Comparison of ENCODE assay signal across 1 cellular context in the genomic region with DNA sequence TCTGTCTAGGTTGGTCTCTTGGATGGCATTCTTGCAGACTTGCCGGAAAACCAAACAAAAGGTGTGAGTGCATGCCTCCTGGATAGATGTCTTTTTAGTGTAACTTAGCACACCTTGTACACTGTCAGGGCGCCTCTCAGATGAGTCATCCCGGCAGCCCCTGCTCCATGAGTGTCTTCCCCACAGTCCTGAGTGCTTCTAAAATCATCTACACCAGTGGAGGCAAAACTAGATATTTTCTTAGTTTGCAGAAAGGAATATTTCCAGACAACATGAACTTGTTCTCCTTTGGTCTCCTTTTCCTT.
TF ChIP-seq lines count a peak whose summit lies in the region.

No MANE protein-coding gene starts in this region.

TF ChIP-seq in HCT116, 20 proteins besides CTCF, POLR2A, EP300 and RAD21 (continued from another document):
- no peak for TF ChIP-seq REST (IDR thresholded peaks at IDR 0.05; ENCODE audit: low read depth)
- TF ChIP-seq, protein P1, sequence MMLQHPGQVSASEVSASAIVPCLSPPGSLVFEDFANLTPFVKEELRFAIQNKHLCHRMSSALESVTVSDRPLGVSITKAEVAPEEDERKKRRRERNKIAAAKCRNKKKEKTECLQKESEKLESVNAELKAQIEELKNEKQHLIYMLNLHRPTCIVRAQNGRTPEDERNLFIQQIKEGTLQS (IDR thresholded peaks at IDR 0.05) = no peak
- TF ChIP-seq SIN3A (IDR thresholded peaks at IDR 0.05; ENCODE audit: low read depth) = no peak
- TF ChIP-seq POLR2AphosphoS5 (IDR thresholded peaks at IDR 0.05; ENCODE audit: low read depth, low read length) = no peak
- TF ChIP-seq ZNF274 (IDR thresholded peaks at IDR 0.05; ENCODE audit: low read depth, low read length) = no peak
